7 cellular contexts compared by ENCODE assay signal in the genomic region with DNA sequence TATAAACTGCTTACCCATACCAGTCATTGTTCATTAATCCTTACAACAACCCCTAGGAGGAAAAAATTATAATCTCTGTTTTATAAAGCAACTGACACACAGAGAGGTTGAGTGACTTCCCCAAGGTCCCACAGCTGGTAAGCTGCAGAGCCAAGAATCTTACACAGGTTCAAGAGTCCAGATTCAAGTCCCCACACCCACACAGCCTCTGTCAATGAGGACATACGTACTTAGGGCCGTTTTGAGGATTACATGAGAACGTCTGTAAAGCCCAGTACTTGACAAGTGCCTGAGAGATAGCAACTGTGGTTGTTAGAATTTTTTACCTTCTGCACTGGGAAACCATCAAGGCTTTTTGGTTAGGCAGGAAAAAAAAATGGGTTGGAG.
DNase-seq lines count a peak whose midpoint lies in the region; ATAC-seq and TF ChIP-seq lines count a peak whose summit lies in the region.

No MANE protein-coding gene starts in this region.

- DNase-seq in MM.1S (no peak), COLO829 (ENCODE audit: low spot score) (no peak), medulla oblongata (ENCODE audit: extremely low spot score) (no peak)

- ATAC-seq in GM21528 (IDR thresholded peaks at IDR 0.05; ENCODE audit: low FRiP score, unreplicated experiment) (peak; percentile 25), GM21723 (IDR thresholded peaks at IDR 0.05; ENCODE audit: unreplicated experiment) (no peak)

- no peaks in the 10 kb centered on the region for H4K20me1 ChIP-seq in MM.1S (ENCODE audit: insufficient read depth, low read length)

- no peaks in the 10 kb centered on the region for H3K4me1 ChIP-seq in MM.1S (ENCODE audit: low read length)
- no peaks in the 10 kb centered on the region for H3K4me1 ChIP-seq in endocrine pancreas (ENCODE audit: control insufficient read depth, insufficient read depth, low read length)
- no peaks in the 10 kb centered on the region for H3K4me1 ChIP-seq in neuron (ENCODE audit: insufficient read depth, low read length)

- no peaks in the 10 kb centered on the region for H3K36me3 ChIP-seq in MM.1S (replicated peaks; ENCODE audit: insufficient read depth, low read length)
- H3K36me3 ChIP-seq in endocrine pancreas (ENCODE audit: control insufficient read depth, insufficient read depth, low read length): no peaks in the 10 kb centered on the region
- no peaks in the 10 kb centered on the region for H3K36me3 ChIP-seq in neuron (ENCODE audit: insufficient read depth, low read length)

- H3K27ac ChIP-seq in MM.1S (ENCODE audit: low read length): no peak overlapping the region

- H3K27me3 ChIP-seq in MM.1S (replicated peaks; ENCODE audit: insufficient read depth, low read length): no peaks in the 10 kb centered on the region
- H3K27me3 ChIP-seq in endocrine pancreas (ENCODE audit: control insufficient read depth, insufficient read depth, low read length): no peaks in the 10 kb centered on the region
- H3K27me3 ChIP-seq in neuron (ENCODE audit: insufficient read depth, low read length): peaks cover 21% of the 10 kb centered on the region

- no peaks in the 10 kb centered on the region for H3K9me3 ChIP-seq in MM.1S (replicated peaks; ENCODE audit: insufficient read depth, low read length)
- H3K9me3 ChIP-seq in endocrine pancreas (ENCODE audit: control insufficient read depth, low read length): no peaks in the 10 kb centered on the region
- no peaks in the 10 kb centered on the region for H3K9me3 ChIP-seq in neuron (ENCODE audit: low read length)

- H3K4me3 ChIP-seq in MM.1S (ENCODE audit: low read length) (peak overlapping the region; percentile 60), endocrine pancreas (ENCODE audit: control insufficient read depth, insufficient read depth, low read length) (no peak overlapping the region), neuron (ENCODE audit: low read length) (peak overlapping the region; percentile 34)

- H3F3A ChIP-seq in MM.1S (ENCODE audit: insufficient read depth, low read length): no peaks in the 10 kb centered on the region

- H3K9ac ChIP-seq in MM.1S (ENCODE audit: low read length) (peak overlapping the region; percentile 42; the same call in 1 of the 2 replicates), endocrine pancreas (ENCODE audit: control insufficient read depth, insufficient read depth, low read length) (peak overlapping the region; percentile 13)

- H3K4me2 ChIP-seq in MM.1S (ENCODE audit: low read depth, low read length): peak overlapping the region; percentile 31

- H3K9me2 ChIP-seq in MM.1S (replicated peaks; ENCODE audit: insufficient read depth, low read length): no peaks in the 10 kb centered on the region

- peak overlapping the region; percentile 37 for H2AFZ ChIP-seq in MM.1S (ENCODE audit: low read length)
- peak overlapping the region; percentile 77 for H2AFZ ChIP-seq in neuron (ENCODE audit: low read depth, low read length)

- TF ChIP-seq CTCF in MM.1S (IDR thresholded peaks at IDR 0.05; ENCODE audit: low read length): no peak

- H3K79me2 ChIP-seq in MM.1S (ENCODE audit: low read length): no peaks in the 10 kb centered on the region
